Comparison of ENCODE assay signal across 8 cellular contexts in genomic region chr7:139360210-139360947, GRCh38.
DNase-seq lines count a peak whose midpoint lies in the region; ATAC-seq and TF ChIP-seq lines count a peak whose summit lies in the region.

No MANE protein-coding gene starts in this region.

- ATAC-seq in GM19023 (IDR thresholded peaks at IDR 0.05; ENCODE audit: unreplicated experiment) (peak; percentile 65), HG03175 (IDR thresholded peaks at IDR 0.05; ENCODE audit: unreplicated experiment) (peak; percentile 71)

- peak overlapping the region; percentile 99 for H3K27ac ChIP-seq in caudate nucleus (ENCODE audit: low read depth, low read length)

- DNase-seq in AG09319 (ENCODE audit: extremely low read depth, low read depth), result peak; percentile 83
- peak; percentile 93 for DNase-seq in NCI-H226
- peak; percentile 94 to 96 (median 95) for DNase-seq in activated CD4-positive, CD25-positive, alpha-beta regulatory T cell (lab: John Stamatoyannopoulos, UW)
- peak; percentile 40 to 98 (median 95) for DNase-seq in caudate nucleus (lab: John Stamatoyannopoulos, UW)
- peak; percentile 95 for DNase-seq in inferior parietal cortex (ENCODE audit: extremely low spot score)
- DNase-seq in smooth muscle cell of the brain vasculature (ENCODE audit: low read depth, low spot score), result peak; percentile 79

- TF ChIP-seq CTCF in AG09319 (IDR thresholded peaks at IDR 0.05; ENCODE audit: low read depth, low read length), result no peak

Comparison
In these comparisons a context has a peak if more than half of its experiments do, and no peak if none do; other contexts are left out.
1. Peak in every context shown above with its lines: DNase-seq, ATAC-seq and H3K27ac ChIP-seq.